10 cellular contexts compared by ENCODE assay signal in the genomic region with DNA sequence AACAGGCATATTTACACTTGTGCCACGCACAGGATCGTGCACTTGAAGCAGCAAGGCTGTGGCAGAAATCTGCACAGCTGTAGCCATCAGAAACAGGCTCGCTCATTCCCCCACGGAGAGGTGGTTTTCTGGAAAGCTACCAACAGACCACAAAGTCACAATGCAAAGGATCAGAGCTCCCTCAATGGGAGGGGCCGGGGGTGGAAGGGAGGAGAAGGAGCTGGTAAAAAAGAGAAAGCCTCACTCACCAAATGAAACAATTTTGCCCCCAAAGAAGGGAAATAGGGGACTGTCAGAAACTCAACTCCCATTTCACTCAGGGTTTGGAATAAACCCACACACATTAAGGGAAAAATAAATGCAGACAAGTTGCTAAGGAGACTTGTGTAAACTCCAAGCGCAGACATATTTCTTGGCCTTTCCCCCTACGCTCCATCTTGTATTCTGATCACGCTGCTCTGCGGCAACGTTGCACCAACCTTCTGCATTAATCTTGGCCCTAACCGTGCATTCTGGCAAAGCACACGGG. TPM values are rescaled to one million over a fixed set of nuclear protein-coding genes. Genes with fewer than 3 reads are reported as not detected.
A peak's percentile ranks its signal among the peaks of the same experiment; 100 is the strongest.
DNase-seq lines count a peak whose midpoint lies in the region; ATAC-seq and TF ChIP-seq lines count a peak whose summit lies in the region.
"Had no signal": no experiment of that assay in that cellular context is flagged by ENCODE, and none has a peak within 500 bp of the region (broad histone marks: within the 10 kb centered on the region; RNA-seq: fewer than 3 reads in every experiment).

No MANE protein-coding gene starts in this region.

- DNase-seq in DMS 273 (lab: John Stamatoyannopoulos, UW; ENCODE audit: unreplicated experiment) (peak; percentile 64), DMS 273 treated with DMSO at 0.1 percent for 48 hours (lab: John Stamatoyannopoulos, UW) (no peak), coronary artery (ENCODE audit: low spot score) (no peak), lower lobe of right lung (no peak), upper lobe of right lung (no peak), DMS53 (lab: John Stamatoyannopoulos, UW) (no peak)
- DNase-seq in activated CD4-positive, alpha-beta T cell treated with anti-CD3 and anti-CD28 coated beads for 4 hours: no peak
- DNase-seq: stimulated activated CD8-positive, alpha-beta memory T cell treated with anti-CD3 and anti-CD28 coated beads, Interleukin-4, amount 100 ng/mL, for 48 hours had no signal

- peak in 1 of 2 donors; percentile 39 for ATAC-seq in lower lobe of right lung
- ATAC-seq in upper lobe of right lung: no peak
- no peak for ATAC-seq in GM18867 (IDR thresholded peaks at IDR 0.05; ENCODE audit: unreplicated experiment)

- H3K27me3 ChIP-seq in lower lobe of right lung (ENCODE audit: low read depth) (no peaks in the 10 kb centered on the region), upper lobe of right lung (no peaks in the 10 kb centered on the region)

- intact Hi-C loops in lower lobe of right lung (cut with DNase I): no loop called here
- intact Hi-C loops in upper lobe of right lung (cut with DNase I): no loop called here

- peak overlapping the region; percentile 55 to 70 for H3K27ac ChIP-seq in coronary artery
- peak overlapping the region; percentile 38 for H3K27ac ChIP-seq in lower lobe of right lung
- H3K27ac ChIP-seq in upper lobe of right lung: peak overlapping the region; percentile 63
- H3K27ac ChIP-seq: 22Rv1 had no signal

- no peaks in the 10 kb centered on the region for H3K36me3 ChIP-seq in lower lobe of right lung
- no peaks in the 10 kb centered on the region for H3K36me3 ChIP-seq in upper lobe of right lung

- TF ChIP-seq CTCF in coronary artery (IDR thresholded peaks at IDR 0.05) (no peak), lower lobe of right lung (IDR thresholded peaks at IDR 0.05) (no peak), upper lobe of right lung (IDR thresholded peaks at IDR 0.05) (no peak)

- H3K4me1 ChIP-seq in lower lobe of right lung: no peaks in the 10 kb centered on the region
- no peaks in the 10 kb centered on the region for H3K4me1 ChIP-seq in upper lobe of right lung

- H3K9me3 ChIP-seq in lower lobe of right lung: no peaks in the 10 kb centered on the region
- H3K9me3 ChIP-seq in upper lobe of right lung: no peaks in the 10 kb centered on the region

- H3K4me3 ChIP-seq in coronary artery (peak overlapping the region; percentile 53), lower lobe of right lung (no peak overlapping the region), upper lobe of right lung (peak overlapping the region; percentile 19)

RNA-seq across cellular contexts. Expression of gene BLID, which starts 43.2 kb away (rescaled TPM):
- 0.62 TPM for total RNA-seq in lower lobe of right lung
- not detected for total RNA-seq in upper lobe of right lung
